ENCODE assay signal across 1 cellular context in the genomic region with DNA sequence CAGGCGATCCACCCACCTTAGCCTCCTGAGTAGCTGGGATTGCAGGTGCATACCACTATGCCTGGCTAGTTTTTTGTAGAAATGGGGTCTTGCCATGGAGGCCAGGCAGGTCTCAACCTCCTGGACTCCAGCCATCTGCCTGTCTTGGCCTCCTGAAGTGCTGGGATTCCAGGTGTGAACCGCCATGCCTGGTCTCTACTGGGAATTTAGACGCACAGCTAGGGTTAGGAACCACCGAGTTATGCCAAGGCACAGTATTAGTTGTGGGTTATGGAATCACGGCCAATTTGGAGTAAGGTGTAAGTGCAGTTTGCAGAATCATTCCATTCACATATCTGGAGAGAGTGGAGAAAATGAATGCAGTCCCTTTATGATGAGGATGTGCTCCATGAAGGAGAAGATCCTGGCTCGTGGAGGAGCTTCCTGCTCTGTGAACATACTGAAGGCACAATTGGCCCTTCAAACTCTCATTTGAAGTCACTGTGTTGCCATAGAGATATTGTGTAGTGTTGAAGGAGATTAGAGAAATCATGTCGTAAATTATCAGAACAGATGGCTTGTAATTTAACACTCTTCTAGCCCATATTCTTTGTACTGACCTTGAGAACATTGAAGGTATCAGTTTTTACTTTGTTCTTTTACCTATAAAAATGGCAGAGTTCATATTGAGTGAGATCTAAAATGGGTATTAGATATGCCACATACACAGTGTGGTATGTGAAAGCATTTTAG.
A peak's percentile ranks its signal among the peaks of the same experiment; 100 is the strongest.
TF ChIP-seq lines count a peak whose summit lies in the region.

No MANE protein-coding gene starts in this region.

TF ChIP-seq in K562, 482 proteins besides CTCF, POLR2A, EP300 and RAD21 (continued from another document):
- TF ChIP-seq, protein P1, sequence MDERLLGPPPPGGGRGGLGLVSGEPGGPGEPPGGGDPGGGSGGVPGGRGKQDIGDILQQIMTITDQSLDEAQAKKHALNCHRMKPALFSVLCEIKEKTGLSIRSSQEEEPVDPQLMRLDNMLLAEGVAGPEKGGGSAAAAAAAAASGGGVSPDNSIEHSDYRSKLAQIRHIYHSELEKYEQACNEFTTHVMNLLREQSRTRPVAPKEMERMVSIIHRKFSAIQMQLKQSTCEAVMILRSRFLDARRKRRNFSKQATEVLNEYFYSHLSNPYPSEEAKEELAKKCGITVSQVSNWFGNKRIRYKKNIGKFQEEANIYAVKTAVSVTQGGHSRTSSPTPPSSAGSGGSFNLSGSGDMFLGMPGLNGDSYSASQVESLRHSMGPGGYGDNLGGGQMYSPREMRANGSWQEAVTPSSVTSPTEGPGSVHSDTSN (CRISPR knock-in tag; IDR thresholded peaks at IDR 0.05; ENCODE audit: low read depth), result no peak
- TF ChIP-seq, protein P1 (tag; conservative IDR thresholded peaks at IDR 0.05; ENCODE audit: low read depth), result peak; percentile 28; the same call in 1 of the 2 replicates
- TF ChIP-seq MIER1 (IDR thresholded peaks at IDR 0.05; ENCODE audit: low read depth) (no peak), MEIS2 (IDR thresholded peaks at IDR 0.05; ENCODE audit: partially characterized antibody) (peak; percentile 3), MEF2A (IDR thresholded peaks at IDR 0.05; ENCODE audit: control insufficient read depth, low read depth, low read length) (no peak), HNRNPL (IDR thresholded peaks at IDR 0.05; ENCODE audit: low read depth, low read length) (no peak), PTRF (tag; IDR thresholded peaks at IDR 0.05) (no peak), POLR2H (tag; IDR thresholded peaks at IDR 0.05; ENCODE audit: low read depth) (no peak), ELF2 (CRISPR knock-in tag; IDR thresholded peaks at IDR 0.05) (no peak), SIRT6 (IDR thresholded peaks at IDR 0.05; ENCODE audit: low read depth, low read length) (no peak)
- TF ChIP-seq, protein P2, sequence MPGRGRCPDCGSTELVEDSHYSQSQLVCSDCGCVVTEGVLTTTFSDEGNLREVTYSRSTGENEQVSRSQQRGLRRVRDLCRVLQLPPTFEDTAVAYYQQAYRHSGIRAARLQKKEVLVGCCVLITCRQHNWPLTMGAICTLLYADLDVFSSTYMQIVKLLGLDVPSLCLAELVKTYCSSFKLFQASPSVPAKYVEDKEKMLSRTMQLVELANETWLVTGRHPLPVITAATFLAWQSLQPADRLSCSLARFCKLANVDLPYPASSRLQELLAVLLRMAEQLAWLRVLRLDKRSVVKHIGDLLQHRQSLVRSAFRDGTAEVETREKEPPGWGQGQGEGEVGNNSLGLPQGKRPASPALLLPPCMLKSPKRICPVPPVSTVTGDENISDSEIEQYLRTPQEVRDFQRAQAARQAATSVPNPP (IDR thresholded peaks at IDR 0.05; ENCODE audit: borderline replicate concordance, insufficient read depth, insufficient read length), result no peak
